ENCODE assay signal across 20 cellular contexts in genomic region chr4:113945906-113946305, GRCh38. TPM values are rescaled to one million over a fixed set of nuclear protein-coding genes. Genes with fewer than 3 reads are reported as not detected.
DNase-seq lines count a peak whose midpoint lies in the region; ATAC-seq, FAIRE-seq and TF ChIP-seq lines count a peak whose summit lies in the region.
"Had no signal": no experiment of that assay in that cellular context is flagged by ENCODE, and none has a peak within 500 bp of the region (broad histone marks: within the 10 kb centered on the region; RNA-seq: fewer than 3 reads in every experiment).

No MANE protein-coding gene starts in this region.

- H3K4me1 ChIP-seq in Panc1 (ENCODE audit: control insufficient read depth, insufficient read depth, low read length) (peaks cover 4% of the 10 kb centered on the region), endothelial cell of umbilical vein (ENCODE audit: control insufficient read depth, extremely low read depth, insufficient read depth, low read length) (peaks cover 12% of the 10 kb centered on the region), HepG2 (ENCODE audit: insufficient read depth, low read length) (no peaks in the 10 kb centered on the region)
- H3K4me1 ChIP-seq: right lobe of liver had no signal

- TF ChIP-seq POLR2A in endothelial cell of umbilical vein (IDR thresholded peaks at IDR 0.05; ENCODE audit: low read depth, low read length) (no peak), HepG2 (IDR thresholded peaks at IDR 0.05; ENCODE audit: insufficient read depth in 1 of 2, low read depth in 2 of 2, low read length in 2 of 2) (no peak)

- BruUV-seq in Panc1 (replicated peaks; lab: Mats Ljungman, UMichigan) (no TSS peak), endothelial cell of umbilical vein (replicated peaks; lab: Mats Ljungman, UMichigan) (no TSS peak), HepG2 (replicated peaks; lab: Mats Ljungman, UMichigan) (no TSS peak)

- H3K27ac Mint-ChIP-seq in osteocyte (ENCODE audit: unreplicated experiment): peak overlapping the region; percentile 97
- H3K27ac Mint-ChIP-seq: endodermal cell had no signal

- no peaks in the 10 kb centered on the region for H3K9me3 Mint-ChIP-seq in osteocyte (ENCODE audit: unreplicated experiment)
- H3K9me3 Mint-ChIP-seq: central memory CD8-positive, alpha-beta T cell; endodermal cell had no signal

- POLR2A ChIA-PET in Panc1 (lab: Charles Lee): no interaction called here
- POLR2A ChIA-PET in endothelial cell of umbilical vein (lab: Charles Lee): no interaction called here
- POLR2A ChIA-PET in HepG2 (lab: Yijun Ruan, JAX): no interaction called here

- in situ Hi-C loops in Panc1 (cut with HindIII; ENCODE audit: low pct_unique_long_range_greater_than_20kb, low sequenced_read_pairs): no loop called here
- in situ Hi-C loops in HepG2 (cut with HindIII; ENCODE audit: extremely low pct_ligation_motif_present, low pct_unique_long_range_greater_than_20kb): no loop called here

- TF ChIP-seq EP300 in HepG2 (IDR thresholded peaks at IDR 0.05; ENCODE audit: low read depth in 2 of 2, low read length in 2 of 2) (no peak), HepG2 (CRISPR knock-in tag; IDR thresholded peaks at IDR 0.05; ENCODE audit: borderline replicate concordance) (no peak)

- peak overlapping the region; percentile 56 for H3K4me3 Mint-ChIP-seq in osteocyte (ENCODE audit: unreplicated experiment)
- H3K4me3 Mint-ChIP-seq: central memory CD8-positive, alpha-beta T cell; endodermal cell had no signal

- 3% methylated on average over 1 of the region's 1 CpG for WGBS in HepG2 (ENCODE audit: low lambda C conversion rate)

- peaks cover 6% of the 10 kb centered on the region for H3K36me3 Mint-ChIP-seq in osteocyte (ENCODE audit: unreplicated experiment)

- H3K9me3 ChIP-seq in Panc1 (ENCODE audit: control insufficient read depth, insufficient read depth, low read depth, low read length): no peaks in the 10 kb centered on the region
- no peaks in the 10 kb centered on the region for H3K9me3 ChIP-seq in endothelial cell of umbilical vein (replicated peaks; ENCODE audit: control insufficient read depth, insufficient read depth, low read length)
- H3K9me3 ChIP-seq in HepG2 (ENCODE audit: low read length): no peaks in the 10 kb centered on the region
- H3K9me3 ChIP-seq: heart left ventricle, right lobe of liver had no signal

- H3K9ac ChIP-seq in endothelial cell of umbilical vein (replicated peaks; ENCODE audit: extremely low read depth, insufficient read depth, low read length) (no peak overlapping the region), HepG2 (ENCODE audit: insufficient read depth, low read depth, low read length) (no peak overlapping the region)

- TF ChIP-seq CTCF in Panc1 (IDR thresholded peaks at IDR 0.05): no peak
- TF ChIP-seq CTCF in endothelial cell of umbilical vein (IDR thresholded peaks at IDR 0.05; ENCODE audit: extremely low read depth in 1 of 2, insufficient read depth in 1 of 2, low read depth in 1 of 2, low read length in 2 of 2): no peak
- no peak for TF ChIP-seq CTCF in osteocyte (IDR thresholded peaks at IDR 0.05)
- no peak for TF ChIP-seq CTCF in HepG2 (CRISPR knock-in tag; IDR thresholded peaks at IDR 0.05)

- no peaks in the 10 kb centered on the region for H3K9me1 ChIP-seq in endothelial cell of umbilical vein (replicated peaks; ENCODE audit: control insufficient read depth, extremely low read depth, insufficient read depth, low read length)

- H3K4me2 ChIP-seq in endothelial cell of umbilical vein (ENCODE audit: insufficient read depth, low read length) (peak overlapping the region; percentile 21), HepG2 (ENCODE audit: low read depth, low read length) (no peak overlapping the region)

- CTCF ChIA-PET in Panc1 (lab: Charles Lee) (no interaction called here), endothelial cell of umbilical vein (lab: Charles Lee) (interaction anchor here (1.2 to 1.4 kb wide), 2 partner anchors 9 to 550 kb away, joined by 3 to 4 read pairs; no protein-coding TSS in a partner anchor), HepG2 (lab: Yijun Ruan, JAX; ENCODE audit: low intra/inter-chr PET ratio, low total read pairs) (no interaction called here)

- H2AFZ ChIP-seq in endothelial cell of umbilical vein (ENCODE audit: low read depth, low read length) (no peak overlapping the region), HepG2 (ENCODE audit: low read length) (no peak overlapping the region)

- dilution Hi-C loops in endothelial cell of umbilical vein (cut with MboI; ENCODE audit: extremely low pct_ligation_motif_present, low sequenced_read_pairs): no loop called here

- H3K27me3 Mint-ChIP-seq in osteocyte (ENCODE audit: unreplicated experiment): no peaks in the 10 kb centered on the region
- H3K27me3 Mint-ChIP-seq: central memory CD8-positive, alpha-beta T cell had no signal

- H3K79me2 ChIP-seq in endothelial cell of umbilical vein (ENCODE audit: control insufficient read depth, insufficient read depth, low read length): peaks cover 84% of the 10 kb centered on the region
- no peaks in the 10 kb centered on the region for H3K79me2 ChIP-seq in HepG2 (ENCODE audit: insufficient read depth, low read length)

- H3K27ac ChIP-seq in Panc1 (ENCODE audit: low read length) (0 out of 2 replicates have a peak overlapping the region, but pooled peaks have one; percentile 23), endothelial cell of umbilical vein (ENCODE audit: insufficient read depth, low read depth, low read length) (no peak overlapping the region), HepG2 (ENCODE audit: extremely low read length, insufficient read depth, low read length) (no peak overlapping the region)
- H3K27ac ChIP-seq: C4-2B, heart left ventricle, right lobe of liver, RWPE1 had no signal

- DNase-seq in GM04503 (ENCODE audit: low read depth): peak; percentile 33
- no peak for DNase-seq in Panc1 (ENCODE audit: low read depth, low spot score)
- DNase-seq in endothelial cell of umbilical vein (ENCODE audit: low read depth, low spot score): no peak
- DNase-seq in osteocyte (ENCODE audit: extremely low spot score, unreplicated experiment): no peak
- DNase-seq in activated CD4-positive, CD25-positive, alpha-beta regulatory T cell treated with anti-CD3 and anti-CD28 coated beads, Interleukin-2, amount 50 U/mL, for 72 hours: no peak
- no peak for DNase-seq in HepG2 (ENCODE audit: low spot score)
- no peak for DNase-seq in HuH-7.5 (ENCODE audit: low spot score)
- DNase-seq: activated naive CD4-positive, alpha-beta T cell treated with anti-CD3 and anti-CD28 coated beads, Interleukin-2, amount 50 U/mL, for 16 hours; DMS53; endodermal cell; heart left ventricle; NCI-H2107; right lobe of liver; stimulated activated CD4-positive, alpha-beta T cell treated with anti-CD3 and anti-CD28 coated beads, Interleukin-4, amount 100 ng/mL, for 24 hours; T-helper 1 cell had no signal

- H3K4me3 ChIP-seq in Panc1 (ENCODE audit: low read depth in 2 of 2, low read length in 2 of 2): no peak overlapping the region
- H3K4me3 ChIP-seq in endothelial cell of umbilical vein (replicated peaks in 1 of 3; ENCODE audit: insufficient read depth in 1 of 3, low read depth in 1 of 3, low read length in 3 of 3): no peak overlapping the region
- H3K4me3 ChIP-seq in HepG2 (replicated peaks in 1 of 3; ENCODE audit: insufficient read depth in 1 of 3, low read depth in 2 of 3, low read length in 3 of 3): no peak overlapping the region
- H3K4me3 ChIP-seq: heart left ventricle, right lobe of liver had no signal

- ATAC-seq in Panc1 (no peak), HepG2 (no peak), GM21447 (IDR thresholded peaks at IDR 0.05; ENCODE audit: unreplicated experiment) (no peak)
- ATAC-seq: heart left ventricle, right lobe of liver had no signal

- H4K20me1 ChIP-seq in endothelial cell of umbilical vein (replicated peaks; ENCODE audit: control insufficient read depth, extremely low read depth, insufficient read depth, low read length) (no peaks in the 10 kb centered on the region), HepG2 (ENCODE audit: insufficient read depth, low read length) (no peaks in the 10 kb centered on the region)

- FAIRE-seq in endothelial cell of umbilical vein (lab: Jason Lieb, UNC): peak; percentile 68
- FAIRE-seq in HepG2 (lab: Jason Lieb, UNC): no peak
- FAIRE-seq: keratinocyte had no signal

- peaks cover 70% of the 10 kb centered on the region for H3K4me1 Mint-ChIP-seq in osteocyte (ENCODE audit: unreplicated experiment)
- H3K4me1 Mint-ChIP-seq: endodermal cell had no signal

- no peak for TF ChIP-seq RAD21 in HepG2 (CRISPR knock-in tag; IDR thresholded peaks at IDR 0.05)

- no peaks in the 10 kb centered on the region for H3K27me3 ChIP-seq in Panc1 (ENCODE audit: control insufficient read depth, insufficient read depth, low read length)
- no peaks in the 10 kb centered on the region for H3K27me3 ChIP-seq in endothelial cell of umbilical vein (ENCODE audit: control insufficient read depth in 2 of 2, insufficient read depth in 2 of 2, low read length in 2 of 2)
- H3K27me3 ChIP-seq in HepG2 (ENCODE audit: control insufficient read depth in 1 of 2, insufficient read depth in 2 of 2, low read length in 2 of 2): no peaks in the 10 kb centered on the region
- H3K27me3 ChIP-seq: heart left ventricle, right lobe of liver had no signal

- intact Hi-C loops in Panc1 (cut with micrococcal nuclease; ENCODE audit: unreplicated experiment): no loop called here
- intact Hi-C loops in endothelial cell of umbilical vein (cut with micrococcal nuclease): no loop called here
- intact Hi-C loops in HepG2 (cut with micrococcal nuclease; ENCODE audit: unreplicated experiment): no loop called here

- H3K36me3 ChIP-seq in Panc1 (ENCODE audit: control insufficient read depth, insufficient read depth, low read length) (no peaks in the 10 kb centered on the region; the same call in 1 of the 2 replicates), endothelial cell of umbilical vein (ENCODE audit: control insufficient read depth in 2 of 2, extremely low read depth in 1 of 2, insufficient read depth in 2 of 2, low read length in 2 of 2) (no peaks in the 10 kb centered on the region), HepG2 (replicated peaks in 1 of 2; ENCODE audit: control insufficient read depth in 1 of 2, insufficient read depth in 2 of 2, low read length in 2 of 2) (no peaks in the 10 kb centered on the region)
- H3K36me3 ChIP-seq: heart left ventricle, right lobe of liver had no signal

RNA-seq across cellular contexts. Expression of gene ARSJ, which starts 33.5 kb away (rescaled TPM):
- total RNA-seq in Panc1 (2021; ENCODE audit: unreplicated experiment) (43.9 TPM), endothelial cell of umbilical vein (44.0 and 50.0 TPM in 2 replicates), osteocyte (61.7 and 63.3 TPM in 2 replicates), HepG2 (2016; rRNA removed; fragmentation: Illumina TruSeq; extraction: Trizol) (not detected in 2 replicates)
- 17.8 TPM for polyA plus RNA-seq in Panc1 (2012; ENCODE audit: insufficient read length)
- polyA plus RNA-seq in endothelial cell of umbilical vein (16.3 and 21.9 TPM in 2 replicates), HepG2 (2011; rRNA removed) (not detected in 2 replicates)
- 21.2 and 22.9 TPM in 2 replicates for polyA plus RNA-seq in endothelial cell of umbilical vein (2011; cell fraction: cytosol; rRNA removed)
- 30.7 and 36.0 TPM in 2 replicates for polyA plus RNA-seq in endothelial cell of umbilical vein (2011; cell fraction: nucleus; rRNA removed)
- 37.8 and 39.0 TPM in 2 replicates for polyA plus RNA-seq in endothelial cell of umbilical vein (2012)
- polyA minus RNA-seq in endothelial cell of umbilical vein: 45.1 and 46.4 TPM in 2 replicates
- 0.41 TPM for polyA minus RNA-seq in endothelial cell of umbilical vein (2011; cell fraction: cytosol; rRNA and poly(A)+ RNA removed)
- polyA minus RNA-seq in endothelial cell of umbilical vein (2011; cell fraction: nucleus; rRNA and poly(A)+ RNA removed): 120 and 128 TPM in 2 replicates
- not detected in 2 replicates for total RNA-seq in HepG2 (2016; cell fraction: cytosol; rRNA removed; fragmentation: Illumina TruSeq; extraction: Trizol; ENCODE audit: low read depth)
- not detected in 2 replicates for total RNA-seq in HepG2 (2016; cell fraction: insoluble cytoplasmic fraction; rRNA removed; fragmentation: Illumina TruSeq; extraction: Trizol)
- total RNA-seq in HepG2 (2016; cell fraction: membrane; rRNA removed; fragmentation: Illumina TruSeq; extraction: Trizol): not detected in 2 replicates
- total RNA-seq in HepG2 (2016; cell fraction: nucleus; rRNA removed; fragmentation: Illumina TruSeq; extraction: Trizol): not detected in 2 replicates
- 0.04 TPM in 1 of 2 replicates, not detected in the other for polyA plus RNA-seq in HepG2 (2011; cell fraction: cytosol; rRNA removed)
- polyA plus RNA-seq in HepG2 (2011; cell fraction: nucleus; rRNA removed): not detected in 2 replicates
- polyA plus RNA-seq in HepG2 (2012): not detected in 2 replicates
- not detected in 2 replicates for polyA plus RNA-seq in HepG2 (2016; cell fraction: cytosol; fragmentation: Illumina TruSeq; extraction: Trizol; ENCODE audit: low read depth)
- polyA plus RNA-seq in HepG2 (2016; cell fraction: insoluble cytoplasmic fraction; fragmentation: Illumina TruSeq; extraction: Trizol; ENCODE audit: low read depth): not detected in 2 replicates
- not detected in 2 replicates for polyA plus RNA-seq in HepG2 (2016; cell fraction: membrane; fragmentation: Illumina TruSeq; extraction: Trizol; ENCODE audit: low read depth)
- not detected in 2 replicates for polyA plus RNA-seq in HepG2 (2016; cell fraction: nucleus; fragmentation: Illumina TruSeq; extraction: Trizol; ENCODE audit: insufficient read depth, low read depth)
- 1.8 TPM in 1 of 2 replicates, not detected in the other for polyA minus RNA-seq in HepG2 (2011; rRNA and poly(A)+ RNA removed; ENCODE audit: low replicate concordance)
- not detected in 2 replicates for polyA minus RNA-seq in HepG2 (2011; cell fraction: cytosol; rRNA and poly(A)+ RNA removed)
- polyA minus RNA-seq in HepG2 (2011; cell fraction: nucleus; rRNA and poly(A)+ RNA removed): not detected in 2 replicates

Comparison
In these comparisons a context has a peak if more than half of its experiments do, and no peak if none do; other contexts are left out.
1. RNA of gene ARSJ, which starts 33.5 kb away (total RNA-seq): 61.7 to 63.3 TPM in osteocyte, 44.0 to 50.0 TPM in endothelial cell of umbilical vein and 43.9 TPM in Panc1 (single experiment); not detected in HepG2; every median in the first group is over 10 times any median in the second.